In the genomic region with DNA sequence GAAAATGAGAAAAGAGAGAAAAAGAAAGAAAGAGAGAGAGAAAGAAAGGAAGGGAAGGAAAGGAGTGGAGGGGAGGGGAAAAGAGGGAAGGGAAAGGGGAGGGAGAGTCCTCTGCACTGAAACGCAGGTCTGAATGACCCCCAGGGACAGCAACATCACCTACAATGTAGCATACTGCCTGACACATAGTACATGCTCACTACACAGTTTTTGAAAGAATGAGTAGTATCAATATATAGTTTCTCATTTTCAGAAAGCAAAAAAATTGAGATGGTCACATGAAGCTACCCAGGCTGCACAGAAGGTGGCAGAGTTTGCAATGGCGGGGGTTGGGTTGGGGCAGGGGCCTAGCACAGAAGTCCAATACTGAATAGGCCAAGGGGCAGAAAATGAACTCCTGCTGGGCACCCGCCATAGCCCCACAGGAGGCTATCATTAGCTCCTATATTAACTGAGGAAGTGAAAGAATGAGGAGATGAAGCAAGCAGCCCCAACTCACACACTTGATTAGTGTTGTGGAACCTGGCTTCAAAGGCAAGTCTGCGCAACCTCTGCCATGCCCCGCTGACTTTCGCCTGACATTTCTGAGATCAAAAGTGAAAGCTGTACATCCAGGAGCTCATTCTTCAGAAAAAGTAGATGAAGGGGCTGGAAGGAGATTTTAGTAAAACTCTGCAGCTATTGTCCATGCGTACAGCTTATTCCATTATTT, we compare ENCODE assay signal across 9 cellular contexts.
DNase-seq lines count a peak whose midpoint lies in the region; ATAC-seq and TF ChIP-seq lines count a peak whose summit lies in the region.
"Had no signal": no experiment of that assay in that cellular context is flagged by ENCODE, and none has a peak within 500 bp of the region (broad histone marks: within the 10 kb centered on the region; RNA-seq: fewer than 3 reads in every experiment).

No MANE protein-coding gene starts in this region.

- DNase-seq in NCI-H1105 treated with DMSO at 0.1 percent for 48 hours (lab: John Stamatoyannopoulos, UW) (peak; percentile 45), ecto neural progenitor cell (ENCODE audit: low spot score) (no peak), sigmoid colon (no peak), NCI-H128 (lab: John Stamatoyannopoulos, UW; ENCODE audit: unreplicated experiment) (no peak)
- no peak for DNase-seq in stimulated activated CD4-positive, alpha-beta T cell treated with anti-CD3 and anti-CD28 coated beads, Interleukin-4, amount 100 ng/mL, for 1 hour
- DNase-seq: colonic mucosa had no signal

- TF ChIP-seq EP300 in sigmoid colon (IDR thresholded peaks at IDR 0.05): no peak

- H3K27ac Mint-ChIP-seq in nephron: peak overlapping the region in 2 of 3 experiments; percentile 44 to 52

- TF ChIP-seq CTCF in nephron (IDR thresholded peaks at IDR 0.05; ENCODE audit: unreplicated experiment in 3 of 3) (peak in 1 of 3 experiments; percentile 9), sigmoid colon (IDR thresholded peaks at IDR 0.05) (no peak)

- intact Hi-C loops in sigmoid colon (cut with DNase I): no loop called here

- H3K36me3 ChIP-seq in sigmoid colon: peaks cover 0 to 47% (median 8%) of the 10 kb centered on the region in 4 donors
- H3K36me3 ChIP-seq: colonic mucosa had no signal

- no peaks in the 10 kb centered on the region for H3K9me3 Mint-ChIP-seq in nephron

- no peaks in the 10 kb centered on the region for H3K27me3 ChIP-seq in sigmoid colon
- H3K27me3 ChIP-seq: colonic mucosa had no signal

- H3K4me1 Mint-ChIP-seq in nephron: peaks cover 7% of the 10 kb centered on the region

- ATAC-seq in GM19025 (IDR thresholded peaks at IDR 0.05; ENCODE audit: low read depth, unreplicated experiment): peak; percentile 86
- peak; percentile 92 for ATAC-seq in HG02763 (IDR thresholded peaks at IDR 0.05; ENCODE audit: unreplicated experiment)

- H3K4me1 ChIP-seq in sigmoid colon: peaks cover 0 to 15% (median 6%) of the 10 kb centered on the region in 4 donors
- H3K4me1 ChIP-seq: colonic mucosa had no signal

- H3K27ac ChIP-seq in sigmoid colon: no peak overlapping the region
- H3K27ac ChIP-seq: colonic mucosa had no signal

- H3K4me3 ChIP-seq in sigmoid colon: no peak overlapping the region
- H3K4me3 ChIP-seq: colonic mucosa had no signal

- peaks cover 8% of the 10 kb centered on the region for H3K36me3 Mint-ChIP-seq in nephron (ENCODE audit: low read depth)

- no peaks in the 10 kb centered on the region for H3K27me3 Mint-ChIP-seq in nephron (ENCODE audit: low read depth)

- WGBS in sigmoid colon, 2 donors: 65 to 87% methylated on average over 7 of the region's 7 CpGs

- no peaks in the 10 kb centered on the region for H3K9me3 ChIP-seq in sigmoid colon
- H3K9me3 ChIP-seq: colonic mucosa had no signal

- TF ChIP-seq POLR2A in sigmoid colon (IDR thresholded peaks at IDR 0.05): no peak

- H3K4me3 Mint-ChIP-seq in nephron: no peak overlapping the region
